Comparison of ENCODE assay signal across 1 cellular context in genomic region chr7:28408105-28408973, GRCh38.
A peak's percentile ranks its signal among the peaks of the same experiment; 100 is the strongest.
TF ChIP-seq lines count a peak whose summit lies in the region.

No MANE protein-coding gene starts in this region.

TF ChIP-seq in H1, 55 proteins besides CTCF, POLR2A, EP300 and RAD21 (continued from another document):
- no peak for TF ChIP-seq JUN (IDR thresholded peaks at IDR 0.05; ENCODE audit: low read depth, low read length)
- no peak for TF ChIP-seq ATF3 (IDR thresholded peaks at IDR 0.05; ENCODE audit: insufficient read depth, low read depth, low read length)
- TF ChIP-seq CTBP2 (IDR thresholded peaks at IDR 0.05; ENCODE audit: borderline replicate concordance, insufficient read depth, insufficient read length, low read length), result peak; percentile 46
- no peak for TF ChIP-seq RBBP5 (IDR thresholded peaks at IDR 0.05; ENCODE audit: borderline replicate concordance, low read depth, low read length)
- TF ChIP-seq CBX8 (IDR thresholded peaks at IDR 0.05; ENCODE audit: borderline replicate concordance, low read depth, low read length), result no peak
- no peak for TF ChIP-seq SIX5 (IDR thresholded peaks at IDR 0.05; ENCODE audit: low read depth, low read length)
- TF ChIP-seq ASH2L (IDR thresholded peaks at IDR 0.05; ENCODE audit: low read length), result peak; percentile 41
- no peak for TF ChIP-seq SAP30 (IDR thresholded peaks at IDR 0.05; ENCODE audit: insufficient read depth, insufficient replicate concordance, low read length)
- TF ChIP-seq CHD1 (IDR thresholded peaks at IDR 0.05; ENCODE audit: low read depth, low read length), result no peak
- TF ChIP-seq CEBPB (IDR thresholded peaks at IDR 0.05; ENCODE audit: low read depth, low read length), result no peak
- no peak for TF ChIP-seq USF2 (IDR thresholded peaks at IDR 0.05; ENCODE audit: low read length)
- TF ChIP-seq SRF (IDR thresholded peaks at IDR 0.05; ENCODE audit: low read depth, low read length), result no peak
- TF ChIP-seq TBP (IDR thresholded peaks at IDR 0.05; ENCODE audit: low read depth, low read length), result no peak
- no peak for TF ChIP-seq GTF2F1 (IDR thresholded peaks at IDR 0.05; ENCODE audit: borderline replicate concordance, low read depth, low read length)
- no peak for TF ChIP-seq BCL11A (IDR thresholded peaks at IDR 0.05; ENCODE audit: low read depth in 2 of 2, low read length in 2 of 2)
- TF ChIP-seq GABPA (IDR thresholded peaks at IDR 0.05; ENCODE audit: borderline replicate concordance, insufficient read depth, low read length), result no peak
- TF ChIP-seq RNF2 (IDR thresholded peaks at IDR 0.05; ENCODE audit: borderline replicate concordance, low read depth, low read length, missing control alignments, poor library complexity, severe bottlenecking), result peak; percentile 65
